ENCODE assay signal across 10 cellular contexts in the genomic region with DNA sequence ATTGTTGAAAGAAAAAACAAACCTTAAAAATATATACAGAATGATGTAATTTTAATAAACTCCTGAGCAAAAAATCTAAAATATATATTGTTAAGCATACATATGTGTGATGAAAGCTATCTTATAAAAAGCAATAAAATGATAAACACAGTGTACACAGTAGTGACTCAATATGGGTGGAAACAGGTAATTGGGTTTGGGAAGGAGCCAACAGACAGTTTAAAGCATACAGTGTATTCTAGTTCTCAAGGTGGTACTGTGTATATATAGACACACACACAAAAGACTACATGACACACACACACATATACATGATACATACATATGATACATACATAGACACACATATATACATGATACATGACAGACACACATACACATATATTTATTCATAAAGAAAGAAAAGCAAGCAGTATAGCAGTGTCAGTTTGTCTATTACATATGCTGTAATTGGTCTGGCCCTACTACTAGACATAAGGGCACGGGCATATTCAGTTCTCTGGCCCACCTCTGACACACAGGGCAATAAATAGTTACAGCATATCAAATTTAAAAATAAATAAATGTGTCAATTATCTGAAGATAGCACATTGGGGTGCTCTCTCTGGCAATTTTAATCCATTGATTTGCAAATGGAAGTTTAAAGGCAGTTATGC.
"Had no signal": no experiment of that assay in that cellular context is flagged by ENCODE, and none has a peak within 500 bp of the region (broad histone marks: within the 10 kb centered on the region; RNA-seq: fewer than 3 reads in every experiment).

No MANE protein-coding gene starts in this region.

- H3K27me3 ChIP-seq: ascending aorta, body of pancreas had no signal

- ATAC-seq: Panc1 had no signal

- H3K4me1 ChIP-seq: ascending aorta, body of pancreas had no signal

- H3K36me3 ChIP-seq: ascending aorta had no signal

- H3K27ac ChIP-seq: ascending aorta, body of pancreas, RWPE1 had no signal

- FAIRE-seq: bronchial epithelial cell had no signal

- H3K4me3 ChIP-seq: ascending aorta, body of pancreas, K562 had no signal

- H3K9me3 ChIP-seq: body of pancreas had no signal

- DNase-seq: NCI-H1436 treated with DMSO at 0.1 percent for 48 hours, NCI-H187 treated with DMSO at 0.1 percent for 48 hours, NCI-H2107, NCI-H226 had no signal
